In genomic region chr13:74133657-74134201, GRCh38 we compare ENCODE assay signal across 1 cellular context.
TF ChIP-seq lines count a peak whose summit lies in the region.

No MANE protein-coding gene starts in this region.

TF ChIP-seq in GM12878, 131 proteins besides CTCF, POLR2A, EP300 and RAD21 (continued from another document and continues in another):
- no peak for TF ChIP-seq E2F4 (IDR thresholded peaks at IDR 0.05; ENCODE audit: low read depth, low read length)
- TF ChIP-seq PKNOX1 (IDR thresholded peaks at IDR 0.05), result peak; percentile 24; the same call in 1 of the 2 replicates
- TF ChIP-seq ZNF24 (IDR thresholded peaks at IDR 0.05), result no peak
- no peak for TF ChIP-seq DPF2 (IDR thresholded peaks at IDR 0.05)
- no peak for TF ChIP-seq BMI1 (IDR thresholded peaks at IDR 0.05; ENCODE audit: borderline replicate concordance)
- TF ChIP-seq RELB (IDR thresholded peaks at IDR 0.05; ENCODE audit: low read depth), result peak; percentile 49
- TF ChIP-seq YY1 (IDR thresholded peaks at IDR 0.05; ENCODE audit: low read depth, low read length), result peak; percentile 15; the same call in 1 of the 2 replicates
- no peak for TF ChIP-seq ZNF384 (IDR thresholded peaks at IDR 0.05; ENCODE audit: borderline replicate concordance, low read depth, low read length)
- TF ChIP-seq CBX5 (IDR thresholded peaks at IDR 0.05; ENCODE audit: low read depth), result peak; percentile 36; the same call in 1 of the 2 replicates
- peak; percentile 46; the same call in 1 of the 2 replicates for TF ChIP-seq USF2 (IDR thresholded peaks at IDR 0.05; ENCODE audit: borderline replicate concordance, low read depth, low read length)
- TF ChIP-seq HSF1 (IDR thresholded peaks at IDR 0.05; ENCODE audit: low read depth, low read length), result no peak
- no peak for TF ChIP-seq CBX3 (IDR thresholded peaks at IDR 0.05; ENCODE audit: borderline replicate concordance, low read depth)
- peak; percentile 77 for TF ChIP-seq USF1 (IDR thresholded peaks at IDR 0.05; ENCODE audit: borderline replicate concordance, extremely low read length, insufficient read depth, low read depth, low read length)
- no peak for TF ChIP-seq FOXK2 (IDR thresholded peaks at IDR 0.05)
- TF ChIP-seq NFYA (IDR thresholded peaks at IDR 0.05; ENCODE audit: borderline replicate concordance, low read depth, low read length), result no peak
- peak; percentile 64 for TF ChIP-seq TAF1 (IDR thresholded peaks at IDR 0.05; ENCODE audit: borderline replicate concordance, low read depth, low read length)
- TF ChIP-seq ASH2L (IDR thresholded peaks at IDR 0.05; ENCODE audit: borderline replicate concordance, low read depth), result no peak
- TF ChIP-seq REST (IDR thresholded peaks at IDR 0.05; ENCODE audit: low read depth, low read length), result no peak
- peak; percentile 74 for TF ChIP-seq CREM (IDR thresholded peaks at IDR 0.05; ENCODE audit: low read depth)
- TF ChIP-seq CREB1 (IDR thresholded peaks at IDR 0.05; ENCODE audit: low read depth), result peak; percentile 74
- 0 out of 2 replicates have a peak, but pooled peaks have one; percentile 28 for TF ChIP-seq TCF12 (IDR thresholded peaks at IDR 0.05; ENCODE audit: low read depth, low read length)
- no peak for TF ChIP-seq ZBTB4 (CRISPR knock-in tag; IDR thresholded peaks at IDR 0.05)
- no peak for TF ChIP-seq NR2C2 (IDR thresholded peaks at IDR 0.05; ENCODE audit: borderline replicate concordance, control insufficient read depth, insufficient read length, low read depth)
- no peak for TF ChIP-seq ZBTB40 (IDR thresholded peaks at IDR 0.05; ENCODE audit: borderline replicate concordance)
- no peak for TF ChIP-seq RB1 (IDR thresholded peaks at IDR 0.05; ENCODE audit: borderline replicate concordance)
- no peak for TF ChIP-seq BCLAF1 (IDR thresholded peaks at IDR 0.05)
- TF ChIP-seq ZNF207 (IDR thresholded peaks at IDR 0.05; ENCODE audit: borderline replicate concordance), result 0 out of 2 replicates have a peak, but pooled peaks have one; percentile 30
- peak; percentile 74 for TF ChIP-seq MLLT1 (IDR thresholded peaks at IDR 0.05)
- peak; percentile 21; the same call in 1 of the 2 replicates for TF ChIP-seq BACH1 (IDR thresholded peaks at IDR 0.05; ENCODE audit: borderline replicate concordance)
- 0 out of 2 replicates have a peak, but pooled peaks have one; percentile 21 for TF ChIP-seq MTA2 (IDR thresholded peaks at IDR 0.05; ENCODE audit: low read depth)
